In genomic region chr16:30956601-30957455, GRCh38 we compare ENCODE assay signal across 1 cellular context.
TF ChIP-seq lines count a peak whose summit lies in the region.

No MANE protein-coding gene starts in this region.

TF ChIP-seq in HepG2, 621 proteins besides CTCF, POLR2A, EP300 and RAD21 (continued from another document and continues in another):
- TF ChIP-seq THRA (CRISPR knock-in tag; IDR thresholded peaks at IDR 0.05; ENCODE audit: borderline replicate concordance) (peak; percentile 18; the same call in 1 of the 2 replicates), ZNF564 (CRISPR knock-in tag; IDR thresholded peaks at IDR 0.05) (0 out of 2 replicates have a peak, but pooled peaks have one; percentile 21), ZNF816 (CRISPR knock-in tag; IDR thresholded peaks at IDR 0.05; ENCODE audit: borderline replicate concordance) (0 out of 2 replicates have a peak, but pooled peaks have one; percentile 71), ZNF569 (CRISPR knock-in tag; IDR thresholded peaks at IDR 0.05; ENCODE audit: borderline replicate concordance) (no peak), HMG20A (CRISPR knock-in tag; IDR thresholded peaks at IDR 0.05; ENCODE audit: borderline replicate concordance) (peak; percentile 17), TIGD3 (CRISPR knock-in tag; IDR thresholded peaks at IDR 0.05; ENCODE audit: borderline replicate concordance) (no peak), KLF11 (CRISPR knock-in tag; IDR thresholded peaks at IDR 0.05) (peak; percentile 37; the same call in 1 of the 2 replicates), RFXANK (CRISPR knock-in tag; IDR thresholded peaks at IDR 0.05) (peak; percentile 12; the same call in 1 of the 2 replicates), SMAD9 (CRISPR knock-in tag; IDR thresholded peaks at IDR 0.05) (no peak), ZKSCAN8 (CRISPR knock-in tag; IDR thresholded peaks at IDR 0.05; ENCODE audit: borderline replicate concordance) (no peak), ZBTB7A (CRISPR knock-in tag; IDR thresholded peaks at IDR 0.05) (0 out of 2 replicates have a peak, but pooled peaks have one; percentile 17), MEF2D (CRISPR knock-in tag; IDR thresholded peaks at IDR 0.05) (no peak), HOXA3 (CRISPR knock-in tag; IDR thresholded peaks at IDR 0.05) (no peak), AKNA (CRISPR knock-in tag; IDR thresholded peaks at IDR 0.05; ENCODE audit: borderline replicate concordance) (peak; percentile 51; the same call in 1 of the 2 replicates), FOXK2 (IDR thresholded peaks at IDR 0.05) (no peak), TBX3 (IDR thresholded peaks at IDR 0.05; ENCODE audit: borderline replicate concordance) (no peak), NCOR1 (IDR thresholded peaks at IDR 0.05; ENCODE audit: borderline replicate concordance, low read length) (no peak), POGZ (CRISPR knock-in tag; IDR thresholded peaks at IDR 0.05) (0 out of 2 replicates have a peak, but pooled peaks have one; percentile 33), ETS1 (CRISPR knock-in tag; IDR thresholded peaks at IDR 0.05) (peak; percentile 41; the same call in 1 of the 2 replicates), RNF2 (conservative IDR thresholded peaks at IDR 0.05; ENCODE audit: low read depth) (no peak), FOSL1 (CRISPR knock-in tag; IDR thresholded peaks at IDR 0.05; ENCODE audit: borderline replicate concordance) (peak; percentile 63; the same call in 1 of the 2 replicates), HOXA7 (CRISPR knock-in tag; IDR thresholded peaks at IDR 0.05) (no peak), REST (IDR thresholded peaks at IDR 0.05; ENCODE audit: borderline replicate concordance in 1 of 2, low read depth in 1 of 2, low read length in 2 of 2) (no peak), HOXA5 (CRISPR knock-in tag; IDR thresholded peaks at IDR 0.05) (no peak), NR0B2 (CRISPR knock-in tag; IDR thresholded peaks at IDR 0.05) (no peak), ZBTB40 (IDR thresholded peaks at IDR 0.05) (no peak), ZBTB40 (CRISPR knock-in tag; IDR thresholded peaks at IDR 0.05) (0 out of 2 replicates have a peak, but pooled peaks have one; percentile 7), NRL (CRISPR knock-in tag; IDR thresholded peaks at IDR 0.05; ENCODE audit: borderline replicate concordance) (peak; percentile 7), ZNF382 (CRISPR knock-in tag; IDR thresholded peaks at IDR 0.05; ENCODE audit: borderline replicate concordance) (no peak), ZNF460 (CRISPR knock-in tag; IDR thresholded peaks at IDR 0.05; ENCODE audit: borderline replicate concordance) (no peak; the same call in 1 of the 2 replicates), TEAD2 (CRISPR knock-in tag; IDR thresholded peaks at IDR 0.05) (no peak)
